ENCODE assay signal across 8 cellular contexts in genomic region chr19:926595-927043, GRCh38. TPM values are rescaled to one million over a fixed set of nuclear protein-coding genes. Genes with fewer than 3 reads are reported as not detected.
DNase-seq lines count a peak whose midpoint lies in the region; ATAC-seq, FAIRE-seq and TF ChIP-seq lines count a peak whose summit lies in the region.

No MANE protein-coding gene starts in this region.

- no peak overlapping the region for H2BK20ac ChIP-seq in H9 (ENCODE audit: low read depth, low read length, poor library complexity, severe bottlenecking)

- DNase-seq in BE2C: no peak
- no peak for DNase-seq in H9
- peak; percentile 42 for DNase-seq in T-helper 2 cell treated with Interferon-gamma antibody and Interleukin-4, amounts not matched to agents 5 μg/mL and 100 μg/mL, for 36 hours (ENCODE audit: low spot score)
- DNase-seq in natural killer cell treated with Interleukin-12 subunit alpha and Interleukin-12 subunit beta and Interleukin-15 and Interleukin-18, amount 100 ng/mL, for 72 hours (ENCODE audit: low spot score): peak; percentile 73
- DNase-seq in D721Med (ENCODE audit: insufficient read length, low spot score): no peak

- no peaks in the 10 kb centered on the region; the same call in 1 of the 2 replicates for H3K79me2 ChIP-seq in H9 (ENCODE audit: insufficient read depth, low read length)

- H2AFZ ChIP-seq in H9 (ENCODE audit: low read length): no peak overlapping the region

- no peak overlapping the region for H4K5ac ChIP-seq in H9 (ENCODE audit: insufficient read length, low read depth, low read length)

- H2BK120ac ChIP-seq in H9 (ENCODE audit: low read depth, low read length, poor library complexity, severe bottlenecking): no peak overlapping the region

- no peaks in the 10 kb centered on the region for H3K79me1 ChIP-seq in H9 (ENCODE audit: insufficient read depth, low read depth, low read length, poor library complexity, severe bottlenecking)

- no peak overlapping the region for H2BK15ac ChIP-seq in H9 (ENCODE audit: low read depth, low read length)

- H3K9me3 Mint-ChIP-seq in H9: no peaks in the 10 kb centered on the region
- no peaks in the 10 kb centered on the region for H3K9me3 Mint-ChIP-seq in T-helper 2 cell treated with Interferon-gamma antibody and Interleukin-4, amounts not matched to agents 5 μg/mL and 100 μg/mL, for 36 hours
- H3K9me3 Mint-ChIP-seq in natural killer cell treated with Interleukin-12 subunit alpha and Interleukin-12 subunit beta and Interleukin-15 and Interleukin-18, amount 100 ng/mL, for 72 hours: no peaks in the 10 kb centered on the region

- peak overlapping the region; percentile 78 to 91 for H3K4me3 Mint-ChIP-seq in H9
- H3K4me3 Mint-ChIP-seq in T-helper 2 cell treated with Interferon-gamma antibody and Interleukin-4, amounts not matched to agents 5 μg/mL and 100 μg/mL, for 36 hours: peak overlapping the region; percentile 81
- peak overlapping the region; percentile 82 for H3K4me3 Mint-ChIP-seq in natural killer cell treated with Interleukin-12 subunit alpha and Interleukin-12 subunit beta and Interleukin-15 and Interleukin-18, amount 100 ng/mL, for 72 hours

- H3K14ac ChIP-seq in H9 (ENCODE audit: insufficient read depth, low read length): no peak overlapping the region

- peaks cover 11% of the 10 kb centered on the region for H3K27me3 Mint-ChIP-seq in H9 (ENCODE audit: low read depth)
- H3K27me3 Mint-ChIP-seq in T-helper 2 cell treated with Interferon-gamma antibody and Interleukin-4, amounts not matched to agents 5 μg/mL and 100 μg/mL, for 36 hours (ENCODE audit: low read depth): no peaks in the 10 kb centered on the region
- no peaks in the 10 kb centered on the region for H3K27me3 Mint-ChIP-seq in natural killer cell treated with Interleukin-12 subunit alpha and Interleukin-12 subunit beta and Interleukin-15 and Interleukin-18, amount 100 ng/mL, for 72 hours

- no peak overlapping the region for H3K18ac ChIP-seq in H9 (ENCODE audit: insufficient read length, low read depth, low read length)

- no peak for TF ChIP-seq CTCF in BE2C (IDR thresholded peaks at IDR 0.05; ENCODE audit: low read depth, low read length)
- TF ChIP-seq CTCF in H9 (conservative IDR thresholded peaks at IDR 0.05): no peak
- no peak for TF ChIP-seq CTCF in D721Med (IDR thresholded peaks at IDR 0.05; ENCODE audit: insufficient read depth, missing control alignments)

- H4K20me1 ChIP-seq in H9 (ENCODE audit: control insufficient read depth, insufficient read depth, insufficient read length): no peaks in the 10 kb centered on the region

- no peak overlapping the region for H2AK5ac ChIP-seq in H9 (ENCODE audit: insufficient read length, low read length)

- no peaks in the 10 kb centered on the region for H3K9me3 ChIP-seq in BE2C
- no peaks in the 10 kb centered on the region for H3K9me3 ChIP-seq in H9 (ENCODE audit: control insufficient read depth, low read depth, low read length)
- H3K9me3 ChIP-seq in esophagus (ENCODE audit: control insufficient read depth in 2 of 2, insufficient read depth in 1 of 2, low read depth in 1 of 2, low read length in 1 of 2): no peaks in the 10 kb centered on the region

- H3K23ac ChIP-seq in H9 (ENCODE audit: insufficient read length, low read depth, low read length): no peak overlapping the region

- no peak overlapping the region for H2BK5ac ChIP-seq in H9 (ENCODE audit: insufficient read length, low read length)

- H3K36me3 ChIP-seq in BE2C: peaks cover 5% of the 10 kb centered on the region; the same call in 1 of the 2 replicates
- peaks cover 0 to 4% of the 10 kb centered on the region in 2 donors for H3K36me3 ChIP-seq in esophagus (ENCODE audit: control insufficient read depth in 2 of 2, insufficient read depth in 2 of 2, low read length in 1 of 2)

- no peak overlapping the region for H2BK12ac ChIP-seq in H9 (ENCODE audit: insufficient read length, low read depth, low read length)

- no peak overlapping the region for H3K56ac ChIP-seq in H9 (ENCODE audit: insufficient read length, low read depth, low read length)

- peaks cover 5 to 16% of the 10 kb centered on the region in 2 experiments for H3K4me1 Mint-ChIP-seq in H9
- peaks cover 5% of the 10 kb centered on the region for H3K4me1 Mint-ChIP-seq in T-helper 2 cell treated with Interferon-gamma antibody and Interleukin-4, amounts not matched to agents 5 μg/mL and 100 μg/mL, for 36 hours (ENCODE audit: low read depth)
- peaks cover 3% of the 10 kb centered on the region in 2 donors for H3K4me1 Mint-ChIP-seq in natural killer cell treated with Interleukin-12 subunit alpha and Interleukin-12 subunit beta and Interleukin-15 and Interleukin-18, amount 100 ng/mL, for 72 hours (ENCODE audit: low read depth in 2 of 2)

- WGBS in H9 (ENCODE audit: extremely low coverage, insufficient read length, low lambda C conversion rate): no CpG with 5 or more reads among the region's 35 CpGs
- WGBS in esophagus, 2 donors: 0 to 1% methylated on average over 32 to 35 of the region's 35 CpGs

- H3K36me3 Mint-ChIP-seq in H9 (ENCODE audit: insufficient read depth in 1 of 3, low read depth in 3 of 3): peaks cover 7 to 24% (median 19%) of the 10 kb centered on the region in 3 experiments
- H3K36me3 Mint-ChIP-seq in T-helper 2 cell treated with Interferon-gamma antibody and Interleukin-4, amounts not matched to agents 5 μg/mL and 100 μg/mL, for 36 hours (ENCODE audit: low read depth): peaks cover 3% of the 10 kb centered on the region
- no peaks in the 10 kb centered on the region for H3K36me3 Mint-ChIP-seq in natural killer cell treated with Interleukin-12 subunit alpha and Interleukin-12 subunit beta and Interleukin-15 and Interleukin-18, amount 100 ng/mL, for 72 hours

- H3K23me2 ChIP-seq in H9 (ENCODE audit: insufficient read length, low read depth, low read length, poor library complexity, severe bottlenecking): peaks cover 3% of the 10 kb centered on the region

- no peak overlapping the region for H4K8ac ChIP-seq in H9 (replicated peaks; ENCODE audit: insufficient read length, low read depth, low read length)

- H3K4me1 ChIP-seq in BE2C: no peaks in the 10 kb centered on the region; the same call in 1 of the 2 replicates
- no peaks in the 10 kb centered on the region for H3K4me1 ChIP-seq in H9 (ENCODE audit: insufficient read depth, low read length)
- peaks cover 3 to 5% of the 10 kb centered on the region in 2 donors for H3K4me1 ChIP-seq in esophagus (ENCODE audit: control insufficient read depth in 2 of 2, insufficient read depth in 2 of 2, low read length in 1 of 2)

- no peak overlapping the region for H3K4ac ChIP-seq in H9 (ENCODE audit: low read depth, low read length)

- no peak overlapping the region for H3K9ac ChIP-seq in H9 (ENCODE audit: extremely low read depth, insufficient read length, low read length)

- ATAC-seq in natural killer cell treated with Interleukin-12 subunit alpha and Interleukin-12 subunit beta and Interleukin-15 and Interleukin-18, amount 100 ng/mL, for 72 hours: peak in 1 of 2 donors; percentile 51
- no peak for ATAC-seq in HG03280 (IDR thresholded peaks at IDR 0.05; ENCODE audit: unreplicated experiment)
- ATAC-seq in HG02973 (IDR thresholded peaks at IDR 0.05; ENCODE audit: unreplicated experiment): no peak

- H3K4me3 ChIP-seq in BE2C (ENCODE audit: low read depth, low read length) (peak overlapping the region; percentile 86), esophagus (ENCODE audit: low read depth in 1 of 2, low read length in 2 of 2) (peak overlapping the region; percentile 81 to 83)

- peak overlapping the region; percentile 35 for H3K4me2 ChIP-seq in H9 (ENCODE audit: insufficient read depth, insufficient read length, low read length)

- no peak overlapping the region for H3T11ph ChIP-seq in H9 (ENCODE audit: low read length)

- no peak overlapping the region for H3K27ac ChIP-seq in H9 (ENCODE audit: insufficient read length, low read depth, low read length)
- peak overlapping the region; percentile 67 to 79 for H3K27ac ChIP-seq in esophagus (ENCODE audit: low read depth in 2 of 2, low read length in 1 of 2)

- no peak overlapping the region for H4K91ac ChIP-seq in H9 (ENCODE audit: insufficient read length, low read depth, low read length)

- peak overlapping the region in 1 of 3 experiments; percentile 72; a peak in 1 of 7 replicates for H3K27ac Mint-ChIP-seq in H9
- H3K27ac Mint-ChIP-seq in T-helper 2 cell treated with Interferon-gamma antibody and Interleukin-4, amounts not matched to agents 5 μg/mL and 100 μg/mL, for 36 hours: peak overlapping the region; percentile 80
- H3K27ac Mint-ChIP-seq in natural killer cell treated with Interleukin-12 subunit alpha and Interleukin-12 subunit beta and Interleukin-15 and Interleukin-18, amount 100 ng/mL, for 72 hours: peak overlapping the region; percentile 18 to 56

- no peak for FAIRE-seq in D721Med (lab: Jason Lieb, UNC)

- no peaks in the 10 kb centered on the region for H3K27me3 ChIP-seq in BE2C
- H3K27me3 ChIP-seq in H9 (ENCODE audit: insufficient read depth, low read length): no peaks in the 10 kb centered on the region
- H3K27me3 ChIP-seq in esophagus (ENCODE audit: control insufficient read depth in 1 of 2, insufficient read depth in 2 of 2, low read length in 2 of 2): no peaks in the 10 kb centered on the region

RNA-seq across cellular contexts. Expression of gene ARID3A, which starts 0.8 kb away (rescaled TPM):
- polyA plus RNA-seq in BE2C (2012; ENCODE audit: insufficient read depth, insufficient read length, low read depth): 23.2 TPM
- 98.3 and 104 TPM in 2 replicates for total RNA-seq in H9 (2021)
- 1 to 10 TPM; 1.3 to 5.2 TPM for polyA plus RNA-seq in esophagus
- total RNA-seq in natural killer cell treated with Interleukin-12 subunit alpha and Interleukin-12 subunit beta and Interleukin-15 and Interleukin-18, amount 100 ng/mL, for 72 hours: 10 to 100 TPM; 42.8 to 46.1 TPM

RNA-seq across cellular contexts. Expression of gene KISS1R, which starts 9.5 kb away (rescaled TPM):
- polyA plus RNA-seq in BE2C (2012; ENCODE audit: insufficient read depth, insufficient read length, low read depth): not detected
- 3.3 and 5.9 TPM in 2 replicates for total RNA-seq in H9 (2021)
- polyA plus RNA-seq in esophagus: under 1 TPM in 1 of 2 donors, not detected in 1; 0.01 TPM
- total RNA-seq in natural killer cell treated with Interleukin-12 subunit alpha and Interleukin-12 subunit beta and Interleukin-15 and Interleukin-18, amount 100 ng/mL, for 72 hours: 1 to 10 TPM in 1 of 2 donors, not detected in 1; 1.1 TPM

RNA-seq across cellular contexts. Expression of gene R3HDM4, which starts 13.6 kb away (rescaled TPM):
- polyA plus RNA-seq in BE2C (2012; ENCODE audit: insufficient read depth, insufficient read length, low read depth): 74.8 TPM
- total RNA-seq in H9 (2021): 66.2 and 66.4 TPM in 2 replicates
- 10 to 100 TPM; 66.1 to 84.8 TPM for polyA plus RNA-seq in esophagus
- 10 to 100 TPM; 48.4 to 68.3 TPM for total RNA-seq in natural killer cell treated with Interleukin-12 subunit alpha and Interleukin-12 subunit beta and Interleukin-15 and Interleukin-18, amount 100 ng/mL, for 72 hours

RNA-seq across cellular contexts. Expression of gene RNU6-9, which starts 33.3 kb away (rescaled TPM):
- not detected for polyA plus RNA-seq in BE2C (2012; ENCODE audit: insufficient read depth, insufficient read length, low read depth)
- total RNA-seq in H9 (2021): not detected in 2 replicates
- polyA plus RNA-seq in esophagus: not detected
- not detected for total RNA-seq in natural killer cell treated with Interleukin-12 subunit alpha and Interleukin-12 subunit beta and Interleukin-15 and Interleukin-18, amount 100 ng/mL, for 72 hours

RNA-seq across cellular contexts. Expression of gene MED16, which starts 33.6 kb away (rescaled TPM):
- polyA plus RNA-seq in BE2C (2012; ENCODE audit: insufficient read depth, insufficient read length, low read depth): 124 TPM
- 83.1 and 84.1 TPM in 2 replicates for total RNA-seq in H9 (2021)
- 10 to 100 TPM; 33.0 to 46.2 TPM for polyA plus RNA-seq in esophagus
- total RNA-seq in natural killer cell treated with Interleukin-12 subunit alpha and Interleukin-12 subunit beta and Interleukin-15 and Interleukin-18, amount 100 ng/mL, for 72 hours: 10 to 100 TPM; 46.4 to 79.6 TPM

Comparison
In these comparisons a context has a peak if more than half of its experiments do, and no peak if none do; other contexts are left out.
1. DNase-seq: peak in T-helper 2 cell treated with Interferon-gamma antibody and Interleukin-4, amounts not matched to agents 5 μg/mL and 100 μg/mL, for 36 hours (single experiment) and natural killer cell treated with Interleukin-12 subunit alpha and Interleukin-12 subunit beta and Interleukin-15 and Interleukin-18, amount 100 ng/mL, for 72 hours (single experiment); none in BE2C (single experiment), H9 (single experiment) and D721Med (single experiment).
2. Peak in every context shown above with its lines, with median percentiles within 50 percentile points of each other: H3K4me3 Mint-ChIP-seq.